Comparison of ENCODE assay signal across 16 cellular contexts in the genomic region with DNA sequence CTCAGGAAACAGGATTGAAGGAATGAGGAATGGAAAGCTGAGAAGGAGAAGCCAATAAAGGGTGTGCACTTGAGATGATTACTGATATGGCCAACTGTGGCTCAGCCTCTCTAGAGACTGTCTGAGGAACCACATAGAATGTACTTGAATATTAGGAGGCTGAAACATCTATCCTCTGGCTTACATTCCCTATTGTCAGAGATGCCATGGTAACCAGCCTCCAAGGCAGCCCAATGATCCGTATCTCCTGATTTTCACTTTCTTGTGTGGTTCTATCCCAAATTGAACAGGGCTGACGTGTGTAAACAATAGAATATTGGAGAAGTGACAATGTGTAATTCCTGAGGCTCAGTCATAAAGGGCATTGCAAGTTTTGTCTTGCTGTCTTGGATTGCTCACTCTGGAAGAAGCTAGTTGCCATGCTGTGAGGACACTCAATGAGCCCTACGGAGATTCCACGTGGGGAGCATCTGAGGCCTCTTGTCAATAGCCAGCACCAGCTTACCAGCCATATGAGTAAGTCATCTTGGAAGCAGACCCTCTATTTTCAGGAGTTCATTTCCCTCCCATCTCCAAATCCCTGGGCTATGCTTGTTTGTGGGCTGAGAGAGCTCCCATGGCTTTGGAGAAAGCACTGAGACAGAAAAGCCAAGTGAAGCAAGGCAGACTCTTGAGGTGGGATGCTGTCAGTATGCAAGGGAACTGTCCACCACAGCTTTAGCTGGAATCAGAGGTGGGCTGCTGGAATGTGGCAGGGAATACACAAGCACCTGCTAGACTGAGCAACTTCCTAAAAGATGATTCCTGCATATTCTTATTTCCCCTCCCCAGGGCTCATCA.
DNase-seq lines count a peak whose midpoint lies in the region.
"Had no signal": no experiment of that assay in that cellular context is flagged by ENCODE, and none has a peak within 500 bp of the region (broad histone marks: within the 10 kb centered on the region; RNA-seq: fewer than 3 reads in every experiment).

No MANE protein-coding gene starts in this region.

- peak; percentile 15 for DNase-seq in DMS79 treated with DMSO at 0.1 percent for 48 hours (lab: John Stamatoyannopoulos, UW)
- DNase-seq in DMS79 (lab: John Stamatoyannopoulos, UW), result no peak
- DNase-seq in dedifferentiated amniotic fluid mesenchymal stem cell (ENCODE audit: extremely low spot score), result peak; percentile 31
- DNase-seq in glomerular visceral epithelial cell (ENCODE audit: extremely low spot score), result peak; percentile 2
- peak; percentile 50 for DNase-seq in renal cortical epithelial cell (ENCODE audit: low read depth)
- DNase-seq in NCI-H1694 treated with DMSO at 0.1 percent for 48 hours (lab: John Stamatoyannopoulos, UW), result no peak
- DNase-seq in HuH-7.5 (ENCODE audit: low spot score), result no peak
- no peak for DNase-seq in DMS 273 treated with DMSO at 0.1 percent for 48 hours (lab: John Stamatoyannopoulos, UW)
- DNase-seq: C1 segment of cervical spinal cord, IMR-90, NCI-H1105 treated with DMSO at 0.1 percent for 48 hours, NCI-H187, NCI-H446 treated with DMSO at 0.1 percent for 48 hours, NCI-H774, RPMI8226, SJCRH30 had no signal

Comparison
In these comparisons a context has a peak if more than half of its experiments do, and no peak if none do; other contexts are left out.
1. DNase-seq: peak in DMS79 treated with DMSO at 0.1 percent for 48 hours (single experiment), dedifferentiated amniotic fluid mesenchymal stem cell (single experiment), glomerular visceral epithelial cell (single experiment) and renal cortical epithelial cell (single experiment); none in DMS79 (single experiment), NCI-H1694 treated with DMSO at 0.1 percent for 48 hours (single experiment), HuH-7.5 (single experiment) and DMS 273 treated with DMSO at 0.1 percent for 48 hours (single experiment).